In genomic region chr17:49362723-49363117, GRCh38 we compare ENCODE assay signal across 8 cellular contexts. TPM values are rescaled to one million over a fixed set of nuclear protein-coding genes. Genes with fewer than 3 reads are reported as not detected.
A peak's percentile ranks its signal among the peaks of the same experiment; 100 is the strongest.
DNase-seq lines count a peak whose midpoint lies in the region; ATAC-seq and TF ChIP-seq lines count a peak whose summit lies in the region.

No MANE protein-coding gene starts in this region.

- peaks cover 6% of the 10 kb centered on the region; the same call in 1 of the 2 replicates for H4K20me1 ChIP-seq in HCT116 (ENCODE audit: insufficient read depth)

- H2AFZ ChIP-seq in HCT116 (ENCODE audit: low read depth, low read length, poor library complexity, severe bottlenecking): peak overlapping the region; percentile 67

- intact Hi-C loops in HCT116 (cut with micrococcal nuclease) (no loop called here), MCF 10A (cut with micrococcal nuclease) (loop anchor here (5.0 to 10.0 kb wide), 2 partner anchors 35 to 48 kb away; no protein-coding TSS in a partner anchor), mucosa of descending colon (cut with DNase I, micrococcal nuclease) (no loop called here)

- TF ChIP-seq RAD21 in HCT116 (IDR thresholded peaks at IDR 0.05; ENCODE audit: low read depth): no peak

- H3K27ac ChIP-seq in 22Rv1 (peak overlapping the region; percentile 94), HCT116 (ENCODE audit: low read depth, low read length) (peak overlapping the region; percentile 49)

- peak overlapping the region; percentile 34 for H3K27ac Mint-ChIP-seq in MCF 10A (ENCODE audit: low read depth, unreplicated experiment)

- H3K27me3 ChIP-seq in HCT116 (ENCODE audit: insufficient read depth, low read length): no peaks in the 10 kb centered on the region

- H3K79me2 ChIP-seq in HCT116 (ENCODE audit: insufficient read depth, low read length): peaks cover 39% of the 10 kb centered on the region

- no peak for DNase-seq in HCT116 (ENCODE audit: low read depth, low spot score)
- no peak for DNase-seq in MCF 10A (ENCODE audit: unreplicated experiment)
- no peak for DNase-seq in mucosa of descending colon
- no peak for DNase-seq in left lobe of liver (ENCODE audit: low spot score)
- DNase-seq in NCI-H2081 (lab: John Stamatoyannopoulos, UW): no peak
- DNase-seq in GM10266 (ENCODE audit: extremely low spot score): no peak
- no peak for DNase-seq in retina

- H3K9me2 ChIP-seq in HCT116 (ENCODE audit: insufficient read depth): no peaks in the 10 kb centered on the region

- peak overlapping the region; percentile 54 for H3K9ac ChIP-seq in HCT116 (ENCODE audit: low read length)

- H3K9me3 ChIP-seq in HCT116 (ENCODE audit: control insufficient read depth in 1 of 2, insufficient read depth in 1 of 2, low read depth in 1 of 2, low read length in 2 of 2) (no peaks in the 10 kb centered on the region), mucosa of descending colon (no peaks in the 10 kb centered on the region)

- H3K9me3 Mint-ChIP-seq in MCF 10A (ENCODE audit: unreplicated experiment): no peaks in the 10 kb centered on the region

- H3K4me2 ChIP-seq in HCT116 (ENCODE audit: low read length): peak overlapping the region; percentile 78

- TF ChIP-seq CTCF in 22Rv1 (IDR thresholded peaks at IDR 0.05) (no peak), HCT116 (IDR thresholded peaks at IDR 0.05 in 2 of 3, conservative IDR thresholded peaks at IDR 0.05 in 1 of 3; ENCODE audit: borderline replicate concordance in 1 of 3, insufficient read depth in 1 of 3, low read depth in 2 of 3, low read length in 2 of 3) (no peak), MCF 10A (IDR thresholded peaks at IDR 0.05; ENCODE audit: unreplicated experiment) (no peak), mucosa of descending colon (IDR thresholded peaks at IDR 0.05) (no peak), GM10266 (IDR thresholded peaks at IDR 0.05; ENCODE audit: control insufficient read depth, insufficient read depth, low read depth, missing control alignments) (no peak)

- H3K4me1 Mint-ChIP-seq in MCF 10A (ENCODE audit: insufficient read depth, unreplicated experiment): peaks cover 35% of the 10 kb centered on the region

- no peak for TF ChIP-seq POLR2A in HCT116 (IDR thresholded peaks at IDR 0.05; ENCODE audit: borderline replicate concordance, extremely low read depth, insufficient read depth, insufficient read length)

- H3K27me3 Mint-ChIP-seq in MCF 10A (ENCODE audit: insufficient read depth, unreplicated experiment): no peaks in the 10 kb centered on the region

- no peak for ATAC-seq in HCT116
- ATAC-seq in mucosa of descending colon: no peak
- no peak for ATAC-seq in left lobe of liver

- POLR2A ChIA-PET in HCT116 (lab: Charles Lee) (interaction anchor here (0.7 kb wide), 1 partner anchor 188 kb away, joined by 4 read pairs; no protein-coding TSS in a partner anchor), MCF 10A (lab: Yijun Ruan, JAX) (interaction anchor here (0.6 to 4.3 kb wide), 8 partner anchors 11 to 1345 kb away, joined by 3 to 21 read pairs (median 4); partner anchors contain the start of genes PHB1 and UBE2Z)

- peaks cover 18 to 24% of the 10 kb centered on the region in 2 experiments for H3K4me1 ChIP-seq in HCT116 (ENCODE audit: control insufficient read depth in 1 of 2, insufficient read depth in 2 of 2, low read length in 2 of 2)
- peaks cover 24% of the 10 kb centered on the region for H3K4me1 ChIP-seq in mucosa of descending colon (ENCODE audit: low read depth)

- H3K4me3 ChIP-seq in HCT116 (replicated peaks in 1 of 2; ENCODE audit: low read depth in 1 of 2, low read length in 2 of 2) (peak overlapping the region; percentile 46 to 81), mucosa of descending colon (peak overlapping the region; percentile 97)

- CTCF ChIA-PET in HCT116 (lab: Charles Lee): interaction anchor here (0.7 kb wide), 1 partner anchor 16 kb away, joined by 5 read pairs; no protein-coding TSS in a partner anchor
- CTCF ChIA-PET in MCF 10A (lab: Yijun Ruan, JAX): no interaction called here

- BruUV-seq in HCT116 (replicated peaks; lab: Mats Ljungman, UMichigan): TSS peak; percentile 84
- BruUV-seq in MCF 10A (replicated peaks; lab: Mats Ljungman, UMichigan): no TSS peak

- H3K36me3 Mint-ChIP-seq in MCF 10A (ENCODE audit: insufficient read depth, unreplicated experiment): no peaks in the 10 kb centered on the region

- peak overlapping the region; percentile 86 for H3K4me3 Mint-ChIP-seq in MCF 10A (ENCODE audit: unreplicated experiment)

- H3K36me3 ChIP-seq in HCT116 (ENCODE audit: control insufficient read depth in 1 of 2, insufficient read depth in 2 of 2, low read length in 2 of 2): no peaks in the 10 kb centered on the region
- H3K36me3 ChIP-seq in mucosa of descending colon (ENCODE audit: low read depth): no peaks in the 10 kb centered on the region

- RAD21 ChIA-PET in HCT116 (lab: Charles Lee; ENCODE audit: low non-redundant PET in 1 of 2, low total read pairs in 2 of 2, uncharacterized antibody in 2 of 2, unreplicated experiment in 2 of 2): interaction anchor here in 1 of 2 experiments (0.7 kb wide), 1 partner anchor 56 kb away, joined by 11 read pairs; no protein-coding TSS in a partner anchor

TF ChIP-seq in HCT116, 20 proteins besides CTCF, POLR2A, EP300 and RAD21:
- no peak for TF ChIP-seq CBX3 (IDR thresholded peaks at IDR 0.05; ENCODE audit: low read depth)
- no peak for TF ChIP-seq POLR2AphosphoS5 (IDR thresholded peaks at IDR 0.05; ENCODE audit: low read depth, low read length)
- TF ChIP-seq ELF1 (IDR thresholded peaks at IDR 0.05; ENCODE audit: borderline replicate concordance, low read depth): no peak
- TF ChIP-seq YY1 (IDR thresholded peaks at IDR 0.05; ENCODE audit: extremely low read depth, insufficient replicate concordance, low read depth, low read length): no peak
- no peak for TF ChIP-seq SIN3A (IDR thresholded peaks at IDR 0.05; ENCODE audit: low read depth)
- no peak for TF ChIP-seq MAX (IDR thresholded peaks at IDR 0.05)
- no peak for TF ChIP-seq FOSL1 (IDR thresholded peaks at IDR 0.05; ENCODE audit: low read depth)
- no peak for TF ChIP-seq EZH2 (IDR thresholded peaks at IDR 0.05)
- no peak for TF ChIP-seq ZFX (IDR thresholded peaks at IDR 0.05)

RNA-seq across cellular contexts. Expression of gene ZNF652, which starts 0.7 kb away (rescaled TPM):
- total RNA-seq in HCT116 (2021; ENCODE audit: unreplicated experiment) (27.8 TPM), MCF 10A (2022) (18.8 and 19.6 TPM in 2 replicates), mucosa of descending colon (100 to 1,000 TPM in 1 of 3 donors, 10 to 100 TPM in 2; 44.4 to 117 (median 46.9) TPM), left lobe of liver (38.6 TPM)
- 7.9 and 9.3 TPM in 2 replicates for polyA plus RNA-seq in HCT116 (2012)

RNA-seq across cellular contexts. Expression of gene PHB1, which starts 52.0 kb away (rescaled TPM):
- total RNA-seq in HCT116 (2021; ENCODE audit: unreplicated experiment): 534 TPM
- 610 and 700 TPM in 2 replicates for polyA plus RNA-seq in HCT116 (2012)
- 122 and 134 TPM in 2 replicates for total RNA-seq in MCF 10A (2022)
- 100 to 1,000 TPM; 173 to 227 (median 216) TPM for total RNA-seq in mucosa of descending colon
- 93.5 TPM for total RNA-seq in left lobe of liver
